ENCODE assay signal across 20 cellular contexts in genomic region chr6:39932386-39932785, GRCh38. TPM values are rescaled to one million over a fixed set of nuclear protein-coding genes. Genes with fewer than 3 reads are reported as not detected.
DNase-seq lines count a peak whose midpoint lies in the region; ATAC-seq, FAIRE-seq and TF ChIP-seq lines count a peak whose summit lies in the region.
"Had no signal": no experiment of that assay in that cellular context is flagged by ENCODE, and none has a peak within 500 bp of the region (broad histone marks: within the 10 kb centered on the region; RNA-seq: fewer than 3 reads in every experiment).

No MANE protein-coding gene starts in this region.

- TF ChIP-seq RAD21 in liver (IDR thresholded peaks at IDR 0.05) = no peak
- TF ChIP-seq RAD21 in HepG2 (CRISPR knock-in tag; IDR thresholded peaks at IDR 0.05) = no peak
- TF ChIP-seq RAD21 in H1 (IDR thresholded peaks at IDR 0.05 in 1 of 2, conservative IDR thresholded peaks at IDR 0.05 in 1 of 2; ENCODE audit: low read depth in 2 of 2, low read length in 2 of 2) = no peak

- intact Hi-C loops in HepG2 (cut with micrococcal nuclease; ENCODE audit: unreplicated experiment) = no loop called here
- intact Hi-C loops in gastrocnemius medialis (cut with DNase I; ENCODE audit: low total_unique reads) = loop anchor here (5.0 to 10.0 kb wide), 3 partner anchors 852 to 1140 kb away; partner anchors contain the start of genes NFYA and OARD1

- H3K4me3 ChIP-seq in liver (ENCODE audit: low read depth in 1 of 3, low read length in 3 of 3) = peak overlapping the region in 1 of 3 donors; percentile 85
- H3K4me3 ChIP-seq in HepG2 (replicated peaks in 1 of 3; ENCODE audit: insufficient read depth in 1 of 3, low read depth in 2 of 3, low read length in 3 of 3) = no peak overlapping the region
- no peak overlapping the region for H3K4me3 ChIP-seq in H1 (ENCODE audit: extremely low read depth in 1 of 4, insufficient read depth in 2 of 4, low read depth in 3 of 4, low read length in 4 of 4)
- peak overlapping the region; percentile 80 to 98 (median 94) for H3K4me3 ChIP-seq in gastrocnemius medialis
- H3K4me3 ChIP-seq: MG63, testis had no signal

- no peaks in the 10 kb centered on the region for H3K27me3 ChIP-seq in liver (ENCODE audit: control insufficient read depth in 4 of 4, insufficient read depth in 4 of 4, low read length in 3 of 4)
- H3K27me3 ChIP-seq in HepG2 (ENCODE audit: control insufficient read depth in 1 of 2, insufficient read depth in 2 of 2, low read length in 2 of 2) = 0 out of 5 replicates have a peak, but pooled peaks cover 0 to 3% of the 10 kb centered on the region in 2 experiments
- no peaks in the 10 kb centered on the region; a peak in 1 of 7 replicates for H3K27me3 ChIP-seq in H1 (replicated peaks in 1 of 4; ENCODE audit: control insufficient read depth in 3 of 4, extremely low read depth in 1 of 4, insufficient read depth in 3 of 4, low read length in 3 of 4)
- H3K27me3 ChIP-seq in gastrocnemius medialis = no peaks in the 10 kb centered on the region
- H3K27me3 ChIP-seq: gastroesophageal sphincter, MG63, testis had no signal

- no peak overlapping the region for H2AK5ac ChIP-seq in H1 (ENCODE audit: low read depth, low read length)

- ATAC-seq in HepG2 (no peak), gastrocnemius medialis (peak in 1 of 2 donors; percentile 12)
- ATAC-seq: gastroesophageal sphincter had no signal

- H2BK5ac ChIP-seq in H1 (ENCODE audit: low read depth, low read length) = no peak overlapping the region

- H3K36me3 ChIP-seq in liver (ENCODE audit: control insufficient read depth in 4 of 4, insufficient read depth in 3 of 4, low read depth in 1 of 4, low read length in 3 of 4) (no peaks in the 10 kb centered on the region), HepG2 (replicated peaks in 1 of 2; ENCODE audit: control insufficient read depth in 1 of 2, insufficient read depth in 2 of 2, low read length in 2 of 2) (no peaks in the 10 kb centered on the region; a peak in 1 of 5 replicates), H1 (ENCODE audit: control insufficient read depth in 2 of 4, insufficient read depth in 4 of 4, low read length in 3 of 4) (peaks cover 0 to 2% (median under 1%) of the 10 kb centered on the region in 4 experiments; a peak in 2 of 8 replicates), gastrocnemius medialis (no peaks in the 10 kb centered on the region)
- H3K36me3 ChIP-seq: MG63 had no signal

- FAIRE-seq in HepG2 (lab: Jason Lieb, UNC) (no peak), H1 (lab: Jason Lieb, UNC) (no peak)

- H3K9me3 ChIP-seq in liver (ENCODE audit: control insufficient read depth in 4 of 4, low read length in 3 of 4) (no peaks in the 10 kb centered on the region), HepG2 (ENCODE audit: low read length) (no peaks in the 10 kb centered on the region), H1 (ENCODE audit: insufficient read depth in 2 of 2, low read depth in 1 of 2, low read length in 1 of 2) (no peaks in the 10 kb centered on the region; a peak in 1 of 4 replicates), gastrocnemius medialis (no peaks in the 10 kb centered on the region)
- H3K9me3 ChIP-seq: gastroesophageal sphincter, MG63, testis had no signal

- no peak overlapping the region for H3K4ac ChIP-seq in H1 (replicated peaks; ENCODE audit: insufficient read length, low read depth, low read length)

- H3K9ac ChIP-seq in liver (ENCODE audit: low read depth in 1 of 2, low read length in 2 of 2) (no peak overlapping the region), HepG2 (ENCODE audit: insufficient read depth, low read depth, low read length) (no peak overlapping the region), H1 (replicated peaks in 1 of 4; ENCODE audit: extremely low read depth in 1 of 4, low read depth in 3 of 4, low read length in 3 of 4) (no peak overlapping the region)

- no peak overlapping the region for H3K14ac ChIP-seq in H1 (ENCODE audit: insufficient read length)

- H4K20me1 ChIP-seq in HepG2 (ENCODE audit: insufficient read depth, low read length) (no peaks in the 10 kb centered on the region), H1 (replicated peaks in 1 of 2; ENCODE audit: control insufficient read depth in 1 of 2, insufficient read depth in 2 of 2, low read length in 2 of 2) (peaks cover 0 to 1% of the 10 kb centered on the region in 2 experiments)

- H3K56ac ChIP-seq in H1 (replicated peaks; ENCODE audit: insufficient read length, low read depth, low read length) = no peak overlapping the region

- POLR2A ChIA-PET in HepG2 (lab: Yijun Ruan, JAX) = no interaction called here
- POLR2A ChIA-PET in H1 (lab: Charles Lee; ENCODE audit: partially characterized antibody) = interaction anchor here (1.1 kb wide), 1 partner anchor 15 kb away, joined by 4 read pairs; no protein-coding TSS in a partner anchor

- H3K23ac ChIP-seq in H1 (ENCODE audit: insufficient read length) = no peak overlapping the region

- BruUV-seq in HepG2 (replicated peaks; lab: Mats Ljungman, UMichigan) = no TSS peak

- no peak overlapping the region for H2BK20ac ChIP-seq in H1 (ENCODE audit: low read length)

- 91% methylated on average over 6 of the region's 6 CpGs for whole genome bisulfite sequencing in liver
- WGBS in HepG2 (ENCODE audit: low lambda C conversion rate) = 97% methylated on average over 6 of the region's 6 CpGs
- WGBS in H1 (ENCODE audit: extremely low coverage in 1 of 2, insufficient coverage in 1 of 2, insufficient read length in 1 of 2, insufficient replicate concordance in 2 of 2, low coverage in 1 of 2, low lambda C conversion rate in 2 of 2, missing lambda C conversion rate in 1 of 2), 2 experiments = 89% methylated on average over 6 of the region's 6 CpGs; no CpG with 5 or more reads in 1 of the 2 experiments

- H3K79me1 ChIP-seq in H1 (ENCODE audit: low read depth, low read length) = 0 out of 2 replicates have a peak, but pooled peaks cover 3% of the 10 kb centered on the region

- H2BK120ac ChIP-seq in H1 (replicated peaks; ENCODE audit: low read depth, low read length) = no peak overlapping the region

- H3K18ac ChIP-seq in H1 (ENCODE audit: extremely low read depth, low read length) = no peak overlapping the region

- H3K27ac ChIP-seq in liver (ENCODE audit: low read depth in 1 of 2, low read length in 2 of 2) (peak overlapping the region; percentile 76 to 85), HepG2 (ENCODE audit: extremely low read length, insufficient read depth, low read length) (no peak overlapping the region), H1 (ENCODE audit: low read depth, low read length) (no peak overlapping the region), gastrocnemius medialis (peak overlapping the region; percentile 95 to 99 (median 97))
- H3K27ac ChIP-seq: epithelial cell of prostate, RWPE1, testis had no signal

- H2AFZ ChIP-seq in HepG2 (ENCODE audit: low read length) (no peak overlapping the region), H1 (ENCODE audit: low read length) (no peak overlapping the region)

- H4K91ac ChIP-seq in H1 (replicated peaks; ENCODE audit: insufficient read length, low read length) = no peak overlapping the region

- CTCF ChIA-PET in HepG2 (lab: Yijun Ruan, JAX; ENCODE audit: low intra/inter-chr PET ratio, low total read pairs) = no interaction called here
- CTCF ChIA-PET in H1 (lab: Charles Lee; ENCODE audit: partially characterized antibody) = interaction anchor here (0.6 to 2.3 kb wide), 6 partner anchors 8 to 396 kb away, joined by 3 to 7 read pairs (median 3); no protein-coding TSS in a partner anchor

- H2BK12ac ChIP-seq in H1 (ENCODE audit: low read depth, low read length) = no peak overlapping the region

- TF ChIP-seq POLR2A in HepG2 (IDR thresholded peaks at IDR 0.05; ENCODE audit: insufficient read depth in 1 of 2, low read depth in 2 of 2, low read length in 2 of 2) (no peak), H1 (IDR thresholded peaks at IDR 0.05; ENCODE audit: control extremely low read depth in 1 of 2, low read depth in 2 of 2, low read length in 2 of 2) (no peak), gastrocnemius medialis (IDR thresholded peaks at IDR 0.05) (no peak), erythroblast (IDR thresholded peaks at IDR 0.05; ENCODE audit: low read length) (no peak)

- TF ChIP-seq EP300 in HepG2 (IDR thresholded peaks at IDR 0.05; ENCODE audit: low read depth in 2 of 2, low read length in 2 of 2) (no peak), HepG2 (CRISPR knock-in tag; IDR thresholded peaks at IDR 0.05; ENCODE audit: borderline replicate concordance) (no peak), H1 (IDR thresholded peaks at IDR 0.05; ENCODE audit: borderline replicate concordance in 1 of 2, low read depth in 2 of 2, low read length in 2 of 2) (no peak)

- H4K5ac ChIP-seq in H1 (ENCODE audit: insufficient read length, low read depth, low read length) = no peak overlapping the region

- in situ Hi-C loops in HepG2 (cut with HindIII; ENCODE audit: extremely low pct_ligation_motif_present, low pct_unique_long_range_greater_than_20kb) = no loop called here
- in situ Hi-C loops in gastrocnemius medialis (cut with MboI; ENCODE audit: low sequenced_read_pairs in 4 of 4) = no loop called here

- H4K8ac ChIP-seq in H1 (ENCODE audit: extremely low read depth, insufficient read depth, low read length) = no peak overlapping the region

- peaks cover 5% of the 10 kb centered on the region; the same call in 1 of the 2 replicates for H3K23me2 ChIP-seq in H1 (ENCODE audit: low read depth, low read length)

- H3K4me1 ChIP-seq in liver (ENCODE audit: control insufficient read depth in 4 of 4, insufficient read depth in 4 of 4, low read length in 3 of 4) = peaks cover 9 to 42% (median 30%) of the 10 kb centered on the region in 4 donors
- H3K4me1 ChIP-seq in HepG2 (ENCODE audit: insufficient read depth, low read length) = peaks cover 29% of the 10 kb centered on the region
- peaks cover 0 to 3% (median 0%) of the 10 kb centered on the region in 4 experiments; a peak in 2 of 7 replicates for H3K4me1 ChIP-seq in H1 (replicated peaks in 1 of 4; ENCODE audit: control insufficient read depth in 3 of 4, insufficient read depth in 4 of 4, low read length in 3 of 4)
- peaks cover 64 to 66% of the 10 kb centered on the region in 2 donors for H3K4me1 ChIP-seq in gastrocnemius medialis

- no peak overlapping the region for H2BK15ac ChIP-seq in H1 (ENCODE audit: low read length)

- DNase-seq in HepG2 (ENCODE audit: low spot score) = no peak
- no peak for DNase-seq in H1 (ENCODE audit: low read depth in 1 of 2, low spot score in 2 of 2)
- no peak for DNase-seq in gastrocnemius medialis
- DNase-seq in stimulated activated naive CD4-positive, alpha-beta T cell (lab: John Stamatoyannopoulos, UW) = no peak
- DNase-seq in erythroblast (lab: John Stamatoyannopoulos, UW) = no peak
- DNase-seq in NCI-H774 (lab: John Stamatoyannopoulos, UW) = no peak
- no peak for DNase-seq in NK-92 (lab: John Stamatoyannopoulos, UW; ENCODE audit: unreplicated experiment)
- DNase-seq: activated CD4-positive, alpha-beta memory T cell treated with anti-CD3 and anti-CD28 coated beads, Interleukin-2, amount 10 ng/mL, durations not matched to agents 7 days and 5 days; activated naive CD4-positive, alpha-beta T cell treated with anti-CD3 and anti-CD28 coated beads, Interleukin-2, amount 50 U/mL, for 16 hours; activated T-cell treated with anti-CD3 and anti-CD28 coated beads, Interleukin-2, amount 50 U/mL, for 1 hour; DMS79; MG63; NCI-H1436 treated with DMSO at 0.1 percent for 48 hours; stimulated activated CD4-positive, alpha-beta T cell treated with anti-CD3 and anti-CD28 coated beads, Interleukin-2, amount 100 ng/mL, for 48 hours; SW 1271; testis had no signal

- TF ChIP-seq CTCF in liver (IDR thresholded peaks at IDR 0.05; ENCODE audit: low read depth, low read length, missing input control) (no peak), HepG2 (CRISPR knock-in tag; IDR thresholded peaks at IDR 0.05) (no peak), H1 (IDR thresholded peaks at IDR 0.05; ENCODE audit: control extremely low read depth in 1 of 3, insufficient read depth in 1 of 3, low read depth in 1 of 3, low read length in 3 of 3) (no peak), gastrocnemius medialis (IDR thresholded peaks at IDR 0.05 in 4 of 5, conservative IDR thresholded peaks at IDR 0.05 in 1 of 5) (no peak)

- no peak overlapping the region for H3K4me2 ChIP-seq in HepG2 (ENCODE audit: low read depth, low read length)
- peak overlapping the region; percentile 21 to 77; a peak in 3 of 4 replicates for H3K4me2 ChIP-seq in H1 (ENCODE audit: insufficient read depth in 1 of 2, low read depth in 2 of 2, low read length in 2 of 2)

- H3K79me2 ChIP-seq in HepG2 (ENCODE audit: insufficient read depth, low read length) = no peaks in the 10 kb centered on the region
- H3K79me2 ChIP-seq in H1 (ENCODE audit: control insufficient read depth in 1 of 2, insufficient read depth in 2 of 2, low read length in 2 of 2) = no peaks in the 10 kb centered on the region; a peak in 1 of 4 replicates

RNA-seq across cellular contexts. Expression of gene MOCS1, which starts 1.9 kb away (rescaled TPM):
- total RNA-seq in liver (10 to 100 TPM in 1 of 2 donors, 1 to 10 TPM in 1; 6.7 to 36.2 TPM), HepG2 (2016; rRNA removed; fragmentation: Illumina TruSeq; extraction: Trizol) (10.5 and 11.7 TPM in 2 replicates), gastrocnemius medialis (10 to 100 TPM; 26.4 to 61.7 (median 38.4) TPM)
- polyA plus RNA-seq in liver (10 to 100 TPM; 29.2 to 29.3 TPM), HepG2 (2011; rRNA removed) (5.3 and 5.9 TPM in 2 replicates), H1 (2011; rRNA removed) (13.4 and 15.1 TPM in 2 replicates)
- total RNA-seq in HepG2 (2016; cell fraction: cytosol; rRNA removed; fragmentation: Illumina TruSeq; extraction: Trizol; ENCODE audit: low read depth) = 2.9 and 3.3 TPM in 2 replicates
- total RNA-seq in HepG2 (2016; cell fraction: insoluble cytoplasmic fraction; rRNA removed; fragmentation: Illumina TruSeq; extraction: Trizol) = 8.7 and 11.7 TPM in 2 replicates
- 7.8 and 10.3 TPM in 2 replicates for total RNA-seq in HepG2 (2016; cell fraction: membrane; rRNA removed; fragmentation: Illumina TruSeq; extraction: Trizol)
- total RNA-seq in HepG2 (2016; cell fraction: nucleus; rRNA removed; fragmentation: Illumina TruSeq; extraction: Trizol) = 8.7 and 10.3 TPM in 2 replicates
- polyA plus RNA-seq in HepG2 (2011; cell fraction: cytosol; rRNA removed) = 6.1 and 6.2 TPM in 2 replicates
- polyA plus RNA-seq in HepG2 (2011; cell fraction: nucleus; rRNA removed) = 5.8 and 6.7 TPM in 2 replicates
- polyA plus RNA-seq in HepG2 (2012) = 4.5 and 5.8 TPM in 2 replicates
- 3.0 and 4.0 TPM in 2 replicates for polyA plus RNA-seq in HepG2 (2016; cell fraction: cytosol; fragmentation: Illumina TruSeq; extraction: Trizol; ENCODE audit: low read depth)
- polyA plus RNA-seq in HepG2 (2016; cell fraction: insoluble cytoplasmic fraction; fragmentation: Illumina TruSeq; extraction: Trizol; ENCODE audit: low read depth) = 7.4 and 8.9 TPM in 2 replicates
- polyA plus RNA-seq in HepG2 (2016; cell fraction: membrane; fragmentation: Illumina TruSeq; extraction: Trizol; ENCODE audit: low read depth) = 7.4 and 7.7 TPM in 2 replicates
- polyA plus RNA-seq in HepG2 (2016; cell fraction: nucleus; fragmentation: Illumina TruSeq; extraction: Trizol; ENCODE audit: insufficient read depth, low read depth) = 7.9 and 9.3 TPM in 2 replicates
- 19.4 TPM in 1 of 2 replicates, not detected in the other for polyA minus RNA-seq in HepG2 (2011; rRNA and poly(A)+ RNA removed; ENCODE audit: low replicate concordance)
- 6.5 and 6.8 TPM in 2 replicates for polyA minus RNA-seq in HepG2 (2011; cell fraction: cytosol; rRNA and poly(A)+ RNA removed)
- polyA minus RNA-seq in HepG2 (2011; cell fraction: nucleus; rRNA and poly(A)+ RNA removed) = 9.9 and 10.4 TPM in 2 replicates
- 18.5 and 19.7 TPM in 2 replicates for total RNA-seq in H1 (2021; fragmentation: NEBNext Ultra II Directional; extraction: Animal tissue kit (Norgen Biotek cat#: 25700))
- 15.5 TPM for polyA plus RNA-seq in H1 (2011; cell fraction: cytosol; rRNA removed)
- polyA plus RNA-seq in H1 (2011; cell fraction: nucleus; rRNA removed) = 20.1 TPM
- polyA plus RNA-seq in H1 (2012, experiment 1 of 2) = 13.7 to 19.2 TPM (median 17.3 TPM) in 4 replicates
- 20.0 TPM for polyA plus RNA-seq in H1 (2012, experiment 2 of 2)
- polyA plus RNA-seq in H1 (2013, experiment 1 of 2) = 9.9 TPM
- 9.4 TPM for polyA plus RNA-seq in H1 (2013, experiment 2 of 2)
- polyA minus RNA-seq in H1 (2011; rRNA and poly(A)+ RNA removed) = 28.3 and 33.5 TPM in 2 replicates
- 11.9 TPM for polyA minus RNA-seq in H1 (2011; cell fraction: cytosol; rRNA and poly(A)+ RNA removed)
- polyA minus RNA-seq in H1 (2011; cell fraction: nucleus; rRNA and poly(A)+ RNA removed) = 19.5 TPM
- total RNA-seq: activated CD4-positive, alpha-beta memory T cell treated with anti-CD3 and anti-CD28 coated beads, Interleukin-2, amount 10 ng/mL, durations not matched to agents 7 days and 5 days had no signal

Comparison
In these comparisons a context has a peak if more than half of its experiments do, and no peak if none do; other contexts are left out.
1. H3K27ac ChIP-seq: peak in liver (2 of 2) and gastrocnemius medialis (4 of 4); none in HepG2 (single experiment) and H1 (single experiment).
2. H3K4me3 ChIP-seq: peak in gastrocnemius medialis (4 of 4); none in HepG2 (0 of 3) and H1 (0 of 4).